27 cellular contexts compared by ENCODE assay signal in genomic region chr3:184911570-184911969, GRCh38.
DNase-seq lines count a peak whose midpoint lies in the region; ATAC-seq, FAIRE-seq and TF ChIP-seq lines count a peak whose summit lies in the region.
"Had no signal": no experiment of that assay in that cellular context is flagged by ENCODE, and none has a peak within 500 bp of the region (broad histone marks: within the 10 kb centered on the region; RNA-seq: fewer than 3 reads in every experiment).

No MANE protein-coding gene starts in this region.

- H3K4me3 Mint-ChIP-seq in glutamatergic neuron (ENCODE audit: unreplicated experiment) (peak overlapping the region; percentile 45), nephron progenitor cell (peak overlapping the region; percentile 44), MCF 10A (ENCODE audit: unreplicated experiment) (no peak overlapping the region)
- no peak overlapping the region for H3K4me3 Mint-ChIP-seq in natural killer cell treated with Interleukin-12 subunit alpha and Interleukin-12 subunit beta and Interleukin-15 and Interleukin-18, amount 100 ng/mL, for 72 hours
- H3K4me3 Mint-ChIP-seq: activated CD8-positive, alpha-beta T cell treated with anti-CD3 and anti-CD28 coated beads, Interleukin-2, amount 10 ng/mL, durations not matched to agents 7 days and 5 days; activated naive CD4-positive, alpha-beta T cell treated with anti-CD3 and anti-CD28 coated beads, Interleukin-2, amount 50 U/mL, for 24 hours; B cell; CD8-positive, alpha-beta T cell; type B pancreatic cell had no signal

- H3K27me3 Mint-ChIP-seq in glutamatergic neuron (ENCODE audit: unreplicated experiment) (peaks cover 2% of the 10 kb centered on the region), nephron progenitor cell (ENCODE audit: low read depth, poor library complexity) (no peaks in the 10 kb centered on the region), MCF 10A (ENCODE audit: insufficient read depth, unreplicated experiment) (no peaks in the 10 kb centered on the region)
- no peaks in the 10 kb centered on the region for H3K27me3 Mint-ChIP-seq in natural killer cell treated with Interleukin-12 subunit alpha and Interleukin-12 subunit beta and Interleukin-15 and Interleukin-18, amount 100 ng/mL, for 72 hours
- H3K27me3 Mint-ChIP-seq: activated naive CD4-positive, alpha-beta T cell treated with anti-CD3 and anti-CD28 coated beads, Interleukin-2, amount 50 U/mL, for 24 hours; B cell; type B pancreatic cell had no signal

- no peak overlapping the region for H3K9ac ChIP-seq in NT2/D1 (ENCODE audit: insufficient read length, low read depth)
- H3K9ac ChIP-seq: parathyroid adenoma had no signal

- no peaks in the 10 kb centered on the region; the same call in 1 of the 2 replicates for H3K9me3 ChIP-seq in NT2/D1 (ENCODE audit: insufficient read depth, low read length)
- H3K9me3 ChIP-seq: breast epithelium, esophagus muscularis mucosa, Peyer's patch had no signal

- peaks cover 3% of the 10 kb centered on the region for H3K9me3 Mint-ChIP-seq in glutamatergic neuron (ENCODE audit: unreplicated experiment)
- no peaks in the 10 kb centered on the region for H3K9me3 Mint-ChIP-seq in nephron progenitor cell
- no peaks in the 10 kb centered on the region for H3K9me3 Mint-ChIP-seq in MCF 10A (ENCODE audit: unreplicated experiment)
- no peaks in the 10 kb centered on the region for H3K9me3 Mint-ChIP-seq in natural killer cell treated with Interleukin-12 subunit alpha and Interleukin-12 subunit beta and Interleukin-15 and Interleukin-18, amount 100 ng/mL, for 72 hours
- H3K9me3 Mint-ChIP-seq: activated naive CD4-positive, alpha-beta T cell treated with anti-CD3 and anti-CD28 coated beads, Interleukin-2, amount 50 U/mL, for 24 hours; activated T-helper 2 cell treated with anti-CD3 and anti-CD28 coated beads, Interferon-gamma antibody, Interleukin-2, Interleukin-4, amounts not matched to agents 10 μg/mL and 5 μg/mL and 100 μg/mL, durations not matched to agents 14 hours and 24 hours and 36 hours; CD8-positive, alpha-beta T cell; type B pancreatic cell had no signal

- TF ChIP-seq POLR2A in H54 (IDR thresholded peaks at IDR 0.05; ENCODE audit: low read depth, low read length) = no peak

- FAIRE-seq in H54 (lab: Jason Lieb, UNC) = peak; percentile 69
- FAIRE-seq: colon, keratinocyte had no signal

- DNase-seq in H54 (ENCODE audit: insufficient read length, low spot score) = no peak
- DNase-seq in NT2/D1 (ENCODE audit: low read depth, low spot score) = peak; percentile 89
- DNase-seq in glutamatergic neuron = no peak
- no peak for DNase-seq in nephron progenitor cell
- DNase-seq in MCF 10A (ENCODE audit: unreplicated experiment) = no peak
- no peak for DNase-seq in natural killer cell treated with Interleukin-12 subunit alpha and Interleukin-12 subunit beta and Interleukin-15 and Interleukin-18, amount 100 ng/mL, for 72 hours (ENCODE audit: low spot score)
- no peak for DNase-seq in NCI-H146 treated with DMSO at 0.1 percent for 48 hours (lab: John Stamatoyannopoulos, UW; ENCODE audit: unreplicated experiment)
- DNase-seq in left lobe of liver (ENCODE audit: low spot score) = no peak
- DNase-seq: activated CD8-positive, alpha-beta T cell treated with anti-CD3 and anti-CD28 coated beads, Interleukin-2, amount 10 ng/mL, durations not matched to agents 7 days and 5 days; amygdala; CD8-positive, alpha-beta T cell; foreskin melanocyte; Karpas-422; NCI-H146; NCI-H510A; Peyer's patch; T-helper 1 cell had no signal

- no peak overlapping the region for H3K4me3 ChIP-seq in NT2/D1 (ENCODE audit: insufficient read length, low read depth)
- H3K4me3 ChIP-seq: breast epithelium, esophagus muscularis mucosa, Peyer's patch had no signal

- H3K4me1 ChIP-seq in NT2/D1 (ENCODE audit: insufficient read depth, insufficient read length) = peaks cover 14% of the 10 kb centered on the region
- H3K4me1 ChIP-seq: breast epithelium, esophagus muscularis mucosa, parathyroid adenoma had no signal

- peaks cover 6% of the 10 kb centered on the region for H3K36me3 ChIP-seq in NT2/D1 (ENCODE audit: insufficient read depth, insufficient read length, low read length)
- H3K36me3 ChIP-seq: breast epithelium had no signal

- no peaks in the 10 kb centered on the region for H3K27me3 ChIP-seq in NT2/D1 (ENCODE audit: insufficient read depth, insufficient read length)
- H3K27me3 ChIP-seq: breast epithelium, esophagus muscularis mucosa, Peyer's patch had no signal

- TF ChIP-seq CTCF in glutamatergic neuron (IDR thresholded peaks at IDR 0.05; ENCODE audit: partially characterized antibody, unreplicated experiment) = no peak
- TF ChIP-seq CTCF in nephron progenitor cell (IDR thresholded peaks at IDR 0.05) = no peak
- TF ChIP-seq CTCF in MCF 10A (IDR thresholded peaks at IDR 0.05; ENCODE audit: unreplicated experiment) = no peak

- BruUV-seq in MCF 10A (replicated peaks; lab: Mats Ljungman, UMichigan) = no TSS peak

- H3K36me3 Mint-ChIP-seq in glutamatergic neuron (ENCODE audit: unreplicated experiment) = no peaks in the 10 kb centered on the region
- H3K36me3 Mint-ChIP-seq in nephron progenitor cell (ENCODE audit: low read depth) = peaks cover 45% of the 10 kb centered on the region
- peaks cover 36% of the 10 kb centered on the region for H3K36me3 Mint-ChIP-seq in MCF 10A (ENCODE audit: insufficient read depth, unreplicated experiment)
- peaks cover 13% of the 10 kb centered on the region for H3K36me3 Mint-ChIP-seq in natural killer cell treated with Interleukin-12 subunit alpha and Interleukin-12 subunit beta and Interleukin-15 and Interleukin-18, amount 100 ng/mL, for 72 hours

- CTCF ChIA-PET in MCF 10A (lab: Yijun Ruan, JAX) = interaction anchor here (1.0 kb wide), 1 partner anchor 350 kb away, joined by 3 read pairs; the partner anchor contains the start of gene EPHB3

- POLR2A ChIA-PET in MCF 10A (lab: Yijun Ruan, JAX) = no interaction called here

- intact Hi-C loops in MCF 10A (cut with micrococcal nuclease) = no loop called here

- H3K27ac Mint-ChIP-seq in glutamatergic neuron (ENCODE audit: unreplicated experiment) (peak overlapping the region; percentile 41), nephron progenitor cell (peak overlapping the region; percentile 97), MCF 10A (ENCODE audit: low read depth, unreplicated experiment) (no peak overlapping the region)
- H3K27ac Mint-ChIP-seq in natural killer cell treated with Interleukin-12 subunit alpha and Interleukin-12 subunit beta and Interleukin-15 and Interleukin-18, amount 100 ng/mL, for 72 hours = no peak overlapping the region
- H3K27ac Mint-ChIP-seq: activated CD8-positive, alpha-beta T cell treated with anti-CD3 and anti-CD28 coated beads, Interleukin-2, amount 10 ng/mL, durations not matched to agents 7 days and 5 days; activated naive CD4-positive, alpha-beta T cell treated with anti-CD3 and anti-CD28 coated beads, Interleukin-2, amount 50 U/mL, for 24 hours; activated T-helper 2 cell treated with anti-CD3 and anti-CD28 coated beads, Interferon-gamma antibody, Interleukin-2, Interleukin-4, amounts not matched to agents 10 μg/mL and 5 μg/mL and 100 μg/mL, durations not matched to agents 14 hours and 24 hours and 36 hours; B cell; CD8-positive, alpha-beta T cell had no signal

- H3K4me1 Mint-ChIP-seq in glutamatergic neuron (ENCODE audit: low read depth, unreplicated experiment) (peaks cover 46% of the 10 kb centered on the region), nephron progenitor cell (peaks cover 90% of the 10 kb centered on the region), MCF 10A (ENCODE audit: insufficient read depth, unreplicated experiment) (no peaks in the 10 kb centered on the region)
- H3K4me1 Mint-ChIP-seq in natural killer cell treated with Interleukin-12 subunit alpha and Interleukin-12 subunit beta and Interleukin-15 and Interleukin-18, amount 100 ng/mL, for 72 hours (ENCODE audit: low read depth in 2 of 2) = peaks cover 0 to 2% of the 10 kb centered on the region in 2 donors
- H3K4me1 Mint-ChIP-seq: activated naive CD4-positive, alpha-beta T cell treated with anti-CD3 and anti-CD28 coated beads, Interleukin-2, amount 50 U/mL, for 24 hours; B cell had no signal

- ATAC-seq in natural killer cell treated with Interleukin-12 subunit alpha and Interleukin-12 subunit beta and Interleukin-15 and Interleukin-18, amount 100 ng/mL, for 72 hours = no peak
- ATAC-seq in left lobe of liver = no peak
- ATAC-seq: activated CD8-positive, alpha-beta T cell treated with anti-CD3 and anti-CD28 coated beads, Interleukin-2, amount 10 ng/mL, durations not matched to agents 7 days and 5 days; CD8-positive, alpha-beta T cell; HCT116 had no signal

Comparison
In these comparisons a context has a peak if more than half of its experiments do, and no peak if none do; other contexts are left out.
1. H3K27ac Mint-ChIP-seq: peak in glutamatergic neuron (single experiment) and nephron progenitor cell (single experiment); none in MCF 10A (single experiment) and natural killer cell treated with Interleukin-12 subunit alpha and Interleukin-12 subunit beta and Interleukin-15 and Interleukin-18, amount 100 ng/mL, for 72 hours (0 of 2).
2. H3K4me3 Mint-ChIP-seq: peak in glutamatergic neuron (single experiment) and nephron progenitor cell (single experiment); none in MCF 10A (single experiment) and natural killer cell treated with Interleukin-12 subunit alpha and Interleukin-12 subunit beta and Interleukin-15 and Interleukin-18, amount 100 ng/mL, for 72 hours (single experiment).